In genomic region chr3:27714101-27714526, GRCh38 we compare ENCODE assay signal across 10 cellular contexts. TPM values are rescaled to one million over a fixed set of nuclear protein-coding genes. Genes with fewer than 3 reads are reported as not detected.
DNase-seq lines count a peak whose midpoint lies in the region; ATAC-seq and TF ChIP-seq lines count a peak whose summit lies in the region.
"Had no signal": no experiment of that assay in that cellular context is flagged by ENCODE, and none has a peak within 500 bp of the region (broad histone marks: within the 10 kb centered on the region; RNA-seq: fewer than 3 reads in every experiment).

No MANE protein-coding gene starts in this region.

- H3K36me3 ChIP-seq in aorta (ENCODE audit: control insufficient read depth in 1 of 2, insufficient read depth in 2 of 2, low read length in 1 of 2): no peaks in the 10 kb centered on the region

- H3K4me1 Mint-ChIP-seq in stimulated activated naive CD8-positive, alpha-beta T cell treated with anti-CD3 and anti-CD28 coated beads, Interleukin-15, Interleukin-2, amounts not matched to agents 100 ng/mL and 50 ng/mL, for 24 hours (ENCODE audit: low read depth): peaks cover 44% of the 10 kb centered on the region
- H3K4me1 Mint-ChIP-seq in brain (peaks cover 34% of the 10 kb centered on the region), naive B cell (peaks cover 20 to 34% (median 32%) of the 10 kb centered on the region in 3 donors)

- peak overlapping the region; percentile 91 for H3K4me3 Mint-ChIP-seq in stimulated activated naive CD8-positive, alpha-beta T cell treated with anti-CD3 and anti-CD28 coated beads, Interleukin-15, Interleukin-2, amounts not matched to agents 100 ng/mL and 50 ng/mL, for 24 hours
- H3K4me3 Mint-ChIP-seq in brain (peak overlapping the region; percentile 90 to 95 (median 94)), naive B cell (peak overlapping the region; percentile 89 to 99 (median 95))

- no peaks in the 10 kb centered on the region for H3K9me3 ChIP-seq in aorta (ENCODE audit: control insufficient read depth, low read length)

- H3K9me3 Mint-ChIP-seq in stimulated activated naive CD8-positive, alpha-beta T cell treated with anti-CD3 and anti-CD28 coated beads, Interleukin-15, Interleukin-2, amounts not matched to agents 100 ng/mL and 50 ng/mL, for 24 hours: no peaks in the 10 kb centered on the region
- H3K9me3 Mint-ChIP-seq in brain: peaks cover 0 to 10% (median 5%) of the 10 kb centered on the region in 5 experiments
- peaks cover 0 to 4% (median 0%) of the 10 kb centered on the region in 7 donors for H3K9me3 Mint-ChIP-seq in naive B cell

- no peak overlapping the region for H3K27ac ChIP-seq in aorta (ENCODE audit: low read depth in 1 of 2, low read length in 2 of 2)

- no peak overlapping the region for H3K27ac Mint-ChIP-seq in stimulated activated naive CD8-positive, alpha-beta T cell treated with anti-CD3 and anti-CD28 coated beads, Interleukin-15, Interleukin-2, amounts not matched to agents 100 ng/mL and 50 ng/mL, for 24 hours
- peak overlapping the region in 2 of 5 experiments; percentile 21 to 31 for H3K27ac Mint-ChIP-seq in brain
- H3K27ac Mint-ChIP-seq in naive B cell: peak overlapping the region in 1 of 6 donors; percentile 62

- H3K4me1 ChIP-seq in aorta (ENCODE audit: control insufficient read depth in 1 of 2, insufficient read depth in 2 of 2, low read length in 2 of 2): peaks cover 0 to 2% of the 10 kb centered on the region in 2 donors

- WGBS in aorta, 2 donors: 12 to 23% methylated on average over 13 of the region's 13 CpGs

- H3K27me3 ChIP-seq in aorta (ENCODE audit: control insufficient read depth in 1 of 2, insufficient read depth in 2 of 2, low read length in 1 of 2): no peaks in the 10 kb centered on the region

- H3K4me3 ChIP-seq in aorta (ENCODE audit: low read length in 2 of 2): peak overlapping the region; percentile 44 to 77

- ATAC-seq in stimulated activated naive CD8-positive, alpha-beta T cell treated with anti-CD3 and anti-CD28 coated beads, Interleukin-15, Interleukin-2, amounts not matched to agents 100 U/mL and 50 U/mL, for 24 hours: no peak
- no peak for ATAC-seq in naive B cell (ENCODE audit: low read depth in 2 of 2)
- ATAC-seq in aorta (ENCODE audit: low FRiP score): no peak
- no peak for ATAC-seq in sciatic nerve

- H3K36me3 Mint-ChIP-seq in stimulated activated naive CD8-positive, alpha-beta T cell treated with anti-CD3 and anti-CD28 coated beads, Interleukin-15, Interleukin-2, amounts not matched to agents 100 ng/mL and 50 ng/mL, for 24 hours (ENCODE audit: low read depth): peaks cover 6% of the 10 kb centered on the region
- H3K36me3 Mint-ChIP-seq in brain (no peaks in the 10 kb centered on the region), naive B cell (peaks cover 0 to 5% of the 10 kb centered on the region in 2 donors)

- no peak for TF ChIP-seq CTCF in brain (conservative IDR thresholded peaks at IDR 0.05)

- DNase-seq in stimulated activated naive CD8-positive, alpha-beta T cell treated with anti-CD3 and anti-CD28 coated beads, Interleukin-15, Interleukin-2, amounts not matched to agents 100 U/mL and 50 U/mL, for 24 hours: no peak
- no peak for DNase-seq in naive B cell
- no peak for DNase-seq in aorta
- no peak for DNase-seq in sciatic nerve (ENCODE audit: low spot score)
- DNase-seq in activated gamma-delta T cell (lab: John Stamatoyannopoulos, UW): no peak
- DNase-seq in GDM1 (lab: John Stamatoyannopoulos, UW): no peak
- DNase-seq: T1000 had no signal

- peaks cover 73% of the 10 kb centered on the region for H3K27me3 Mint-ChIP-seq in stimulated activated naive CD8-positive, alpha-beta T cell treated with anti-CD3 and anti-CD28 coated beads, Interleukin-15, Interleukin-2, amounts not matched to agents 100 ng/mL and 50 ng/mL, for 24 hours
- H3K27me3 Mint-ChIP-seq in brain (peaks cover 95% of the 10 kb centered on the region), naive B cell (peaks cover 67 to 93% (median 91%) of the 10 kb centered on the region in 3 donors)

- intact Hi-C loops in aorta (cut with DNase I) (loop anchor here in 1 of 2 donors (5.0 kb wide), 1 partner anchor 608 kb away; no protein-coding TSS in a partner anchor), sciatic nerve (cut with DNase I) (no loop called here)

RNA-seq across cellular contexts. Expression of gene EOMES, which starts 8.0 kb away (rescaled TPM):
- not detected for polyA plus RNA-seq in brain (ENCODE audit: insufficient read depth, low read depth, low replicate concordance)
- polyA plus RNA-seq in naive B cell (ENCODE audit: low read depth in 6 of 6): under 1 TPM in 3 of 6 donors, not detected in 3; 0.27 to 0.40 (median 0.28) TPM
- under 1 TPM; 0.36 to 0.60 TPM for total RNA-seq in aorta
- 1 to 10 TPM in 1 of 2 donors, not detected in 1; 1.2 TPM for polyA plus RNA-seq in aorta
- total RNA-seq in sciatic nerve: 0.98 TPM
- total RNA-seq: lung microvascular endothelial cell had no signal
